ENCODE assay signal across 20 cellular contexts in genomic region chr17:60269417-60269816, GRCh38.
A peak's percentile ranks its signal among the peaks of the same experiment; 100 is the strongest.
DNase-seq lines count a peak whose midpoint lies in the region; FAIRE-seq and TF ChIP-seq lines count a peak whose summit lies in the region.
"Had no signal": no experiment of that assay in that cellular context is flagged by ENCODE, and none has a peak within 500 bp of the region (broad histone marks: within the 10 kb centered on the region; RNA-seq: fewer than 3 reads in every experiment).

No MANE protein-coding gene starts in this region.

- H3K4me3 Mint-ChIP-seq in endothelial cell (ENCODE audit: unreplicated experiment), result no peak overlapping the region
- H3K4me3 Mint-ChIP-seq: CD14-positive monocyte; CD4-positive, alpha-beta T cell; CD8-positive, alpha-beta memory T cell had no signal

- DNase-seq in EH (ENCODE audit: low read depth), result peak; percentile 24
- peak; percentile 50 for DNase-seq in dermis blood vessel endothelial cell
- no peak for DNase-seq in endothelial cell (ENCODE audit: low spot score)
- peak; percentile 50 to 75 for DNase-seq in lung microvascular endothelial cell (ENCODE audit: low read depth in 2 of 2)
- no peak for DNase-seq in NCI-H69 (lab: John Stamatoyannopoulos, UW)
- no peak for DNase-seq in Kasumi-1 (lab: John Stamatoyannopoulos, UW)
- no peak for DNase-seq in RCC 7860 (ENCODE audit: low spot score)
- DNase-seq in NCI-H1436 (lab: John Stamatoyannopoulos, UW), result no peak
- DNase-seq: ACHN; AML-193; BE2C; CD4-positive, alpha-beta T cell; CD8-positive, alpha-beta memory T cell; DMS 273 treated with DMSO at 0.1 percent for 48 hours; DMS79; GOT3 had no signal

- H3K27ac Mint-ChIP-seq in endothelial cell (ENCODE audit: unreplicated experiment), result peak overlapping the region; percentile 14
- H3K27ac Mint-ChIP-seq: CD14-positive monocyte; CD4-positive, alpha-beta T cell had no signal

- no peaks in the 10 kb centered on the region for H3K9me3 Mint-ChIP-seq in endothelial cell (ENCODE audit: unreplicated experiment)
- H3K9me3 Mint-ChIP-seq: CD14-positive monocyte; CD4-positive, alpha-beta T cell; CD8-positive, alpha-beta memory T cell had no signal

- no peaks in the 10 kb centered on the region for H3K36me3 Mint-ChIP-seq in endothelial cell (ENCODE audit: low read depth, unreplicated experiment)

- H3K27me3 Mint-ChIP-seq in endothelial cell (ENCODE audit: unreplicated experiment), result no peaks in the 10 kb centered on the region
- H3K27me3 Mint-ChIP-seq: CD4-positive, alpha-beta T cell; CD8-positive, alpha-beta memory T cell had no signal

- TF ChIP-seq CTCF in endothelial cell (IDR thresholded peaks at IDR 0.05; ENCODE audit: unreplicated experiment), result no peak

- peaks cover 3% of the 10 kb centered on the region for H3K4me1 Mint-ChIP-seq in endothelial cell (ENCODE audit: unreplicated experiment)
- H3K4me1 Mint-ChIP-seq: CD14-positive monocyte; CD8-positive, alpha-beta memory T cell had no signal

- no peak for FAIRE-seq in RCC 7860 (lab: Jason Lieb, UNC)
- FAIRE-seq: D721Med, GM12892, H54 had no signal

Comparison
In these comparisons a context has a peak if more than half of its experiments do, and no peak if none do; other contexts are left out.
1. DNase-seq: peak in EH (single experiment), dermis blood vessel endothelial cell (single experiment) and lung microvascular endothelial cell (2 of 2); none in endothelial cell (single experiment), NCI-H69 (single experiment), Kasumi-1 (0 of 2), RCC 7860 (single experiment) and NCI-H1436 (single experiment).